In genomic region chr6:109706513-109706912, GRCh38 we compare ENCODE assay signal across 15 cellular contexts. TPM values are rescaled to one million over a fixed set of nuclear protein-coding genes. Genes with fewer than 3 reads are reported as not detected.
DNase-seq lines count a peak whose midpoint lies in the region; ATAC-seq and TF ChIP-seq lines count a peak whose summit lies in the region.
"Had no signal": no experiment of that assay in that cellular context is flagged by ENCODE, and none has a peak within 500 bp of the region (broad histone marks: within the 10 kb centered on the region; RNA-seq: fewer than 3 reads in every experiment).

No MANE protein-coding gene starts in this region.

- no peak overlapping the region for H3K4me2 ChIP-seq in IMR-90 (ENCODE audit: low read depth, low read length)

- H4K20me1 ChIP-seq in IMR-90 (ENCODE audit: insufficient read depth, low read length), result no peaks in the 10 kb centered on the region

- CTCF ChIA-PET in CD4-positive, alpha-beta T cell (lab: Charles Lee), result interaction anchor here (1.2 kb wide), 1 partner anchor 333 kb away, joined by 4 read pairs; no protein-coding TSS in a partner anchor
- CTCF ChIA-PET in IMR-90 (lab: Yijun Ruan, JAX), result interaction anchor here (6.7 kb wide), 1 partner anchor 332 kb away, joined by 78 read pairs; no protein-coding TSS in a partner anchor

- H3K27ac ChIP-seq in CD4-positive, alpha-beta T cell (ENCODE audit: low read depth, low read length), result no peak overlapping the region
- no peak overlapping the region for H3K27ac ChIP-seq in IMR-90 (ENCODE audit: insufficient read depth, low read length)

- H2AFZ ChIP-seq in IMR-90 (replicated peaks; ENCODE audit: low read length, poor library complexity), result no peak overlapping the region

- no peak overlapping the region for H2BK120ac ChIP-seq in IMR-90 (ENCODE audit: low read depth, low read length)

- H3K27ac Mint-ChIP-seq in CD4-positive, alpha-beta T cell, result peak overlapping the region; percentile 8
- peak overlapping the region; percentile 43 for H3K27ac Mint-ChIP-seq in endothelial cell (ENCODE audit: unreplicated experiment)

- in situ Hi-C loops in IMR-90 (cut with MboI; ENCODE audit: low sequenced_read_pairs), result no loop called here

- TF ChIP-seq CTCF in CD4-positive, alpha-beta T cell (IDR thresholded peaks at IDR 0.05), result no peak
- TF ChIP-seq CTCF in IMR-90 (conservative IDR thresholded peaks at IDR 0.05; ENCODE audit: low read depth, low read length) (no peak), endothelial cell (IDR thresholded peaks at IDR 0.05; ENCODE audit: unreplicated experiment) (no peak)

- POLR2A ChIA-PET in CD4-positive, alpha-beta T cell (lab: Charles Lee), result no interaction called here
- POLR2A ChIA-PET in IMR-90 (lab: Charles Lee; ENCODE audit: unreplicated experiment), result no interaction called here

- WGBS in IMR-90 (ENCODE audit: extremely low coverage in 2 of 2, insufficient read length in 1 of 2), 2 experiments, result no CpG with 5 or more reads among the region's 6 CpGs

- intact Hi-C loops in CD4-positive, alpha-beta T cell (cut with DNase I, micrococcal nuclease), result loop anchor here in 1 of 2 experiments (5.0 to 10.0 kb wide), 2 partner anchors 519 to 1278 kb away; partner anchors contain the start of gene RPF2
- intact Hi-C loops in IMR-90 (cut with micrococcal nuclease) (no loop called here), posterior cingulate gyrus (cut with DNase I) (no loop called here)

- no peak overlapping the region for H3K4me3 ChIP-seq in IMR-90 (ENCODE audit: insufficient read depth, low read depth, low read length)

- H3K79me1 ChIP-seq in IMR-90 (ENCODE audit: low read depth in 1 of 2, low read length in 2 of 2), result no peaks in the 10 kb centered on the region

- no peak overlapping the region for H3K14ac ChIP-seq in IMR-90 (replicated peaks; ENCODE audit: low read depth, low read length)

- H2AK5ac ChIP-seq in IMR-90 (ENCODE audit: low read depth, low read length), result no peak overlapping the region

- no peak for TF ChIP-seq POLR2A in IMR-90 (IDR thresholded peaks at IDR 0.05; ENCODE audit: low read depth, low read length)

- dilution Hi-C loops in IMR-90 (cut with HindIII; ENCODE audit: low sequenced_read_pairs, unreplicated experiment), result loop anchor here (25.0 kb wide), 1 partner anchor 331 kb away; no protein-coding TSS in a partner anchor

- no peak overlapping the region for H3K56ac ChIP-seq in IMR-90 (ENCODE audit: extremely low read depth, insufficient read depth, low read length)

- DNase-seq in CD4-positive, alpha-beta T cell, result no peak
- DNase-seq in IMR-90 (no peak), endothelial cell (ENCODE audit: low spot score) (no peak), pons (ENCODE audit: low spot score) (peak; percentile 18), posterior cingulate gyrus (no peak)
- DNase-seq: BE2C; DMS53; NCI-H146; NCI-H2081 treated with DMSO at 0.1 percent for 48 hours; NCI-H226; NK-92 treated with Interleukin-12 subunit alpha and Interleukin-12 subunit beta, amount 100 ng/mL, for 24 hours; RPMI8226 had no signal

- H3K9me3 Mint-ChIP-seq in CD4-positive, alpha-beta T cell, result no peaks in the 10 kb centered on the region
- no peaks in the 10 kb centered on the region for H3K9me3 Mint-ChIP-seq in endothelial cell (ENCODE audit: unreplicated experiment)

- no peak overlapping the region for H2BK5ac ChIP-seq in IMR-90 (ENCODE audit: low read depth, low read length, poor library complexity, severe bottlenecking)

- no peak overlapping the region for H4K91ac ChIP-seq in IMR-90 (ENCODE audit: insufficient read depth, low read depth, low read length)

- H2AK9ac ChIP-seq in IMR-90 (replicated peaks; ENCODE audit: low read depth, low read length, poor library complexity), result peak overlapping the region; percentile 33

- H3K27me3 ChIP-seq in CD4-positive, alpha-beta T cell (ENCODE audit: control insufficient read depth, insufficient read depth, low read length), result no peaks in the 10 kb centered on the region
- no peaks in the 10 kb centered on the region for H3K27me3 ChIP-seq in IMR-90 (ENCODE audit: control insufficient read depth, insufficient read depth, low read length)
- H3K27me3 ChIP-seq: BE2C had no signal

- no peaks in the 10 kb centered on the region for H3K36me3 ChIP-seq in IMR-90 (ENCODE audit: control insufficient read depth, insufficient read depth, low read length)
- H3K36me3 ChIP-seq: BE2C had no signal

- no peaks in the 10 kb centered on the region for H3K9me3 ChIP-seq in CD4-positive, alpha-beta T cell (ENCODE audit: control insufficient read depth, low read length)
- no peaks in the 10 kb centered on the region for H3K9me3 ChIP-seq in IMR-90 (ENCODE audit: control insufficient read depth, insufficient read depth, low read length)
- H3K9me3 ChIP-seq: BE2C had no signal

- TF ChIP-seq RAD21 in IMR-90 (IDR thresholded peaks at IDR 0.05; ENCODE audit: low read length), result no peak

- H2BK20ac ChIP-seq in IMR-90 (ENCODE audit: low read depth, low read length), result no peak overlapping the region

- no TSS peak for BruUV-seq in IMR-90 (replicated peaks; lab: Mats Ljungman, UMichigan)

- no peak overlapping the region for H4K5ac ChIP-seq in IMR-90 (ENCODE audit: low read depth, low read length)

- no peak overlapping the region for H3K18ac ChIP-seq in IMR-90 (ENCODE audit: low read depth, low read length)

- no peaks in the 10 kb centered on the region for H3K4me1 ChIP-seq in IMR-90 (ENCODE audit: control insufficient read depth, insufficient read depth, low read length)
- H3K4me1 ChIP-seq: BE2C had no signal

- peak overlapping the region; percentile 46; the same call in 1 of the 3 replicates for H2BK15ac ChIP-seq in IMR-90 (ENCODE audit: low read depth, low read length)

- H3K36me3 Mint-ChIP-seq in CD4-positive, alpha-beta T cell (ENCODE audit: low read depth), result peaks cover 12% of the 10 kb centered on the region
- no peaks in the 10 kb centered on the region for H3K36me3 Mint-ChIP-seq in endothelial cell (ENCODE audit: low read depth, unreplicated experiment)

- H3K4me3 Mint-ChIP-seq in CD4-positive, alpha-beta T cell, result no peak overlapping the region
- H3K4me3 Mint-ChIP-seq in endothelial cell (ENCODE audit: unreplicated experiment), result no peak overlapping the region

- H3K23ac ChIP-seq in IMR-90 (ENCODE audit: low read depth, low read length), result no peak overlapping the region

- no peak overlapping the region for H3K9ac ChIP-seq in IMR-90 (ENCODE audit: low read depth, low read length)

- H3K4me1 Mint-ChIP-seq in CD4-positive, alpha-beta T cell (ENCODE audit: low read depth), result peaks cover 39% of the 10 kb centered on the region
- peaks cover 24% of the 10 kb centered on the region for H3K4me1 Mint-ChIP-seq in endothelial cell (ENCODE audit: unreplicated experiment)

- H4K8ac ChIP-seq in IMR-90 (ENCODE audit: low read depth in 2 of 2, low read length in 2 of 2), result no peak overlapping the region

- H3K9me1 ChIP-seq in IMR-90 (ENCODE audit: insufficient read depth, low read length), result 0 out of 2 replicates have a peak, but pooled peaks cover 3% of the 10 kb centered on the region

- no peaks in the 10 kb centered on the region for H3K27me3 Mint-ChIP-seq in CD4-positive, alpha-beta T cell
- H3K27me3 Mint-ChIP-seq in endothelial cell (ENCODE audit: unreplicated experiment), result peaks cover 5% of the 10 kb centered on the region

- peak overlapping the region; percentile 17; the same call in 1 of the 2 replicates for H3K4ac ChIP-seq in IMR-90 (ENCODE audit: low read depth, low read length)

- ATAC-seq in CD4-positive, alpha-beta T cell (ENCODE audit: poor library complexity), result no peak
- ATAC-seq in IMR-90 (ENCODE audit: low read depth), result no peak
- no peak for ATAC-seq in GM21528 (IDR thresholded peaks at IDR 0.05; ENCODE audit: low FRiP score, unreplicated experiment)
- ATAC-seq in GM21825 (IDR thresholded peaks at IDR 0.05; ENCODE audit: unreplicated experiment), result no peak
- ATAC-seq: HCT116 had no signal

TF ChIP-seq in IMR-90, 13 proteins besides CTCF, POLR2A, EP300 and RAD21 (continues in another document):
- TF ChIP-seq RFX5 (IDR thresholded peaks at IDR 0.05; ENCODE audit: low read depth, low read length) (no peak), NFE2L2 (IDR thresholded peaks at IDR 0.05; ENCODE audit: low read depth, low read length) (no peak), FOS (IDR thresholded peaks at IDR 0.05; ENCODE audit: low read depth, low read length) (no peak), MXI1 (IDR thresholded peaks at IDR 0.05; ENCODE audit: borderline replicate concordance, low read depth, low read length) (no peak), RCOR1 (IDR thresholded peaks at IDR 0.05; ENCODE audit: insufficient replicate concordance, low read length) (no peak), MAZ (IDR thresholded peaks at IDR 0.05; ENCODE audit: borderline replicate concordance, low read depth, low read length) (no peak), CHD1 (IDR thresholded peaks at IDR 0.05; ENCODE audit: low read depth, low read length) (no peak), BHLHE40 (IDR thresholded peaks at IDR 0.05; ENCODE audit: low read depth, low read length) (no peak), CEBPB (IDR thresholded peaks at IDR 0.05; ENCODE audit: low read depth, low read length) (no peak)
- TF ChIP-seq, protein P1, sequence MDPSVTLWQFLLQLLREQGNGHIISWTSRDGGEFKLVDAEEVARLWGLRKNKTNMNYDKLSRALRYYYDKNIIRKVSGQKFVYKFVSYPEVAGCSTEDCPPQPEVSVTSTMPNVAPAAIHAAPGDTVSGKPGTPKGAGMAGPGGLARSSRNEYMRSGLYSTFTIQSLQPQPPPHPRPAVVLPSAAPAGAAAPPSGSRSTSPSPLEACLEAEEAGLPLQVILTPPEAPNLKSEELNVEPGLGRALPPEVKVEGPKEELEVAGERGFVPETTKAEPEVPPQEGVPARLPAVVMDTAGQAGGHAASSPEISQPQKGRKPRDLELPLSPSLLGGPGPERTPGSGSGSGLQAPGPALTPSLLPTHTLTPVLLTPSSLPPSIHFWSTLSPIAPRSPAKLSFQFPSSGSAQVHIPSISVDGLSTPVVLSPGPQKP (IDR thresholded peaks at IDR 0.05; ENCODE audit: borderline replicate concordance, low read depth, low read length), result no peak

RNA-seq across cellular contexts. Expression of gene FIG4, which starts 15.4 kb away (rescaled TPM):
- total RNA-seq in CD4-positive, alpha-beta T cell, result 1 to 10 TPM; 3.3 to 4.0 TPM
- total RNA-seq in IMR-90 (2012; rRNA removed) (15.4 and 19.7 TPM in 2 replicates), endothelial cell (ENCODE audit: unreplicated experiment) (9.2 TPM)
- 11.3 and 12.1 TPM in 2 replicates for polyA plus RNA-seq in IMR-90 (2012; rRNA removed)
- 3.4 and 4.7 TPM in 2 replicates for polyA plus RNA-seq in IMR-90 (2012; cell fraction: cytosol; rRNA removed)
- polyA plus RNA-seq in IMR-90 (2012; cell fraction: nucleus; rRNA removed; ENCODE audit: low replicate concordance), result 2.2 and 13.6 TPM in 2 replicates

RNA-seq across cellular contexts. Expression of gene AK9, which starts 15.5 kb away (rescaled TPM):
- total RNA-seq in CD4-positive, alpha-beta T cell, result 1 to 10 TPM; 5.3 to 6.6 TPM
- total RNA-seq in IMR-90 (2012; rRNA removed) (1.8 and 2.2 TPM in 2 replicates), endothelial cell (ENCODE audit: unreplicated experiment) (3.5 TPM)
- 1.2 and 1.7 TPM in 2 replicates for polyA plus RNA-seq in IMR-90 (2012; rRNA removed)
- polyA plus RNA-seq in IMR-90 (2012; cell fraction: cytosol; rRNA removed), result 0.22 and 0.39 TPM in 2 replicates
- polyA plus RNA-seq in IMR-90 (2012; cell fraction: nucleus; rRNA removed; ENCODE audit: low replicate concordance), result 0.24 and 2.4 TPM in 2 replicates
